9 cellular contexts compared by ENCODE assay signal in the genomic region with DNA sequence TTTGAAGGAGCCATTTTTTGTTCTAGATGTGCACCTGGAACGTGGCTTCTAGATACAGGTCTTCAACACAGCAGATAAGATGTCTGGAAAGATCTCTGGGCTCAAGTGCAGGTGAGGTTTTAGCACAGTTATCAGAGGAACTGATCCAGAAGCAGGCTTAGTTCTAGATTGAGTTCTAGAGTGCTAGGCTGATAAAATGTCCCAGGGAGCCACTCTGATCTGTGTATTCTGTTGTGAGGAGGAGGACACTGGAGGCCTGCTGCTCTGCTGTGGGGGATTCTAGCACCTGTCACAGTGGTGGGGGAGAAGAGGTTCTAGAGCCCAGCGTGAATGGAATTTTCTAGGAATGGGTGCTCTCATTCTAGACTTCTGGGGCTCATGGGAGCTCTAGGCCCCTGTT. TPM values are rescaled to one million over a fixed set of nuclear protein-coding genes. Genes with fewer than 3 reads are reported as not detected.
"Had no signal": no experiment of that assay in that cellular context is flagged by ENCODE, and none has a peak within 500 bp of the region (broad histone marks: within the 10 kb centered on the region; RNA-seq: fewer than 3 reads in every experiment).

No MANE protein-coding gene starts in this region.

- H2AFZ ChIP-seq: GM23338 had no signal

- DNase-seq: H9, HCEC 1CT, KG1 had no signal

- H3K4me2 ChIP-seq: GM23338 had no signal

- ATAC-seq: GM23338 had no signal

- H3K4me3 ChIP-seq: GM23338 had no signal

- FAIRE-seq: H1, H54, HTR-8/SVneo had no signal

RNA-seq across cellular contexts. Expression of a gene that starts 12.0 kb away (rescaled TPM):
- polyA plus RNA-seq: IgD-negative memory B cell had no signal

RNA-seq across cellular contexts. Expression of a gene that starts 30.3 kb away (rescaled TPM):
- total RNA-seq: HT-29 had no signal
- polyA plus RNA-seq: IgD-negative memory B cell had no signal

RNA-seq across cellular contexts. Expression of a gene that starts 53.8 kb away (rescaled TPM):
- total RNA-seq: HT-29 had no signal
- polyA plus RNA-seq: GM23338 had no signal
